ENCODE assay signal across 19 cellular contexts in the genomic region with DNA sequence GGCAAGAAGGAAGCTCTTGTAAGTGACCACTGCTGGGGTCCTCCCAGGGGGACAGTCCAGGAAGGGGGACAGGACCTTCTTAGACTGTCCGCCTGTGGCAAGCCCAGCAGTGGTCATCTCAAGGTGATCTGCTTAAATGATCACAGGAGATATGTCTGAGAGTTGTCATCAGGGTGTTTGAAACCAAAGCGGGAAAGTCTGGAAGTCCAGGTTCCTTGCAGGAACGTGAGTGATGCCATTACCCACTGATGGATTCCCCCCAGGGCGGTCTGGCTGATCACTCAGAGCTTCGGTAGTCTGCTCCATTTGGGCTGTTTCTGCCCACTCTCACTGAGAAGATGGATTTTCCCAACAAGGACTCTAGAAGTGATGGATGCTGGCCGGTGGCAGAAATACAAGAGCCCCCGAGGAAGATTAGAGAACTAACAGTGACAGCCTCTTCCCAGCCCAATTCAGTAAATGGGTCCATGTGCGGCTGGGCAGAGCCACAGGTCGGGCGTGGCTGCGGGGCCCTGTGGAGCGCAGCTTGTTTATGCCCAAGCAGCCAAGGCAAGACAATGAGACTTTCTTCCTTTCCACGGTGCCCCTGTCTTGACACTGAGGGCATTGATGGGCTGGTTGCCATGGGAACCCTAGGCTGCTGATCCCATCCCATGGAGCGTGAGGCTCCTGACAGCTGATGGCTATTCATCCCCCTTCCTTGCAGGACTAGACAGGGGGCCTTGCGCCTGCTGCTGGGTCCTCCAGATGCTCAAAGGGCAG. TPM values are rescaled to one million over a fixed set of nuclear protein-coding genes. Genes with fewer than 3 reads are reported as not detected.
A peak's percentile ranks its signal among the peaks of the same experiment; 100 is the strongest.
DNase-seq lines count a peak whose midpoint lies in the region; ATAC-seq and TF ChIP-seq lines count a peak whose summit lies in the region.
"Had no signal": no experiment of that assay in that cellular context is flagged by ENCODE, and none has a peak within 500 bp of the region (broad histone marks: within the 10 kb centered on the region; RNA-seq: fewer than 3 reads in every experiment).

No MANE protein-coding gene starts in this region.

- H3K4me3 Mint-ChIP-seq in endothelial cell (ENCODE audit: unreplicated experiment): no peak overlapping the region
- H3K4me3 Mint-ChIP-seq: immature natural killer cell had no signal

- no peaks in the 10 kb centered on the region for H3K9me3 Mint-ChIP-seq in endothelial cell (ENCODE audit: unreplicated experiment)
- H3K9me3 Mint-ChIP-seq: immature natural killer cell had no signal

- H3K4me1 Mint-ChIP-seq in endothelial cell (ENCODE audit: unreplicated experiment): no peaks in the 10 kb centered on the region
- H3K4me1 Mint-ChIP-seq: CD4-positive, alpha-beta memory T cell; immature natural killer cell had no signal

- peaks cover 6% of the 10 kb centered on the region for H3K27me3 Mint-ChIP-seq in endothelial cell (ENCODE audit: unreplicated experiment)

- no peak overlapping the region for H3K27ac Mint-ChIP-seq in endothelial cell (ENCODE audit: unreplicated experiment)
- H3K27ac Mint-ChIP-seq: CD4-positive, alpha-beta memory T cell; immature natural killer cell had no signal

- H3K36me3 Mint-ChIP-seq in endothelial cell (ENCODE audit: low read depth, unreplicated experiment): no peaks in the 10 kb centered on the region
- H3K36me3 Mint-ChIP-seq: CD4-positive, alpha-beta memory T cell; immature natural killer cell had no signal

- no peak for TF ChIP-seq CTCF in endothelial cell (IDR thresholded peaks at IDR 0.05; ENCODE audit: unreplicated experiment)

- DNase-seq in D341Med (ENCODE audit: low spot score): peak; percentile 10
- DNase-seq in anterior cingulate cortex (lab: John Stamatoyannopoulos, UW): peak in 48 of 58 donors; percentile 26 to 93 (median 69)
- peak; percentile 69 for DNase-seq in islet precursor cell
- DNase-seq in pons (ENCODE audit: low spot score): peak; percentile 98
- DNase-seq in endothelial cell (ENCODE audit: low spot score): no peak
- DNase-seq: activated CD4-positive, alpha-beta T cell treated with anti-CD3 and anti-CD28 coated beads, Interleukin-2, amount 50 U/mL, for 4 hours; activated gamma-delta T cell treated with Interleukin-2 at 50 U/mL for 16 hours; CD4-positive, alpha-beta memory T cell; DMS53; GF-D8; immature natural killer cell; Karpas-422; lower lobe of right lung; NCI-H187 treated with DMSO at 0.1 percent for 48 hours; NCI-H345; stimulated activated naive CD4-positive, alpha-beta T cell had no signal

- no peak for ATAC-seq in HG02759 (IDR thresholded peaks at IDR 0.05; ENCODE audit: unreplicated experiment)
- ATAC-seq in HG03439 (IDR thresholded peaks at IDR 0.05; ENCODE audit: unreplicated experiment): no peak
- no peak for ATAC-seq in GM21423 (IDR thresholded peaks at IDR 0.05; ENCODE audit: unreplicated experiment)
- ATAC-seq: lower lobe of right lung had no signal

RNA-seq across cellular contexts. Expression of a gene that starts 9.5 kb away (rescaled TPM):
- total RNA-seq in endothelial cell (ENCODE audit: unreplicated experiment): 0.13 TPM
